In genomic region chr19:11505504-11506100, GRCh38 we compare ENCODE assay signal across 8 cellular contexts. TPM values are rescaled to one million over a fixed set of nuclear protein-coding genes. Genes with fewer than 3 reads are reported as not detected.
DNase-seq lines count a peak whose midpoint lies in the region; ATAC-seq and TF ChIP-seq lines count a peak whose summit lies in the region.

ZNF653 (minus strand) TSS chr19:11505839; CDS start chr19:11505786, 53 bp downstream.

- H2BK15ac ChIP-seq in IMR-90 (ENCODE audit: low read depth, low read length), result no peak within 1 kb of the TSS

- peak within 1 kb of the TSS; percentile 69; the same call in 1 of the 2 replicates for H3K27ac ChIP-seq in IMR-90 (ENCODE audit: insufficient read depth, low read length)
- H3K27ac ChIP-seq in OCI-LY7 (ENCODE audit: low read depth, low read length, poor library complexity, severe bottlenecking), result peak within 1 kb of the TSS; percentile 76
- H3K27ac ChIP-seq in epithelial cell of prostate, result peak within 1 kb of the TSS; percentile 88
- peak within 1 kb of the TSS; percentile 94 for H3K27ac ChIP-seq in mucosa of rectum (ENCODE audit: low read depth in 2 of 2, low read length in 2 of 2)

- H3K4me2 ChIP-seq in IMR-90 (ENCODE audit: low read depth, low read length), result peak within 1 kb of the TSS; percentile 95
- peak within 1 kb of the TSS; percentile 95 for H3K4me2 ChIP-seq in OCI-LY7 (ENCODE audit: low read length)

- peaks cover 4% of the 10 kb centered on the region for H3K9me1 ChIP-seq in IMR-90 (ENCODE audit: insufficient read depth, low read length)

- in situ Hi-C loops in IMR-90 (cut with MboI; ENCODE audit: low sequenced_read_pairs), result no loop called here

- H3K79me1 ChIP-seq in IMR-90 (ENCODE audit: low read depth in 1 of 2, low read length in 2 of 2), result peaks cover 14 to 32% of the 10 kb centered on the region in 2 experiments; a peak in 3 of 4 replicates

- TF ChIP-seq POLR2A in IMR-90 (IDR thresholded peaks at IDR 0.05; ENCODE audit: low read depth, low read length), result peak; percentile 75

- H3K9ac ChIP-seq in IMR-90 (ENCODE audit: low read depth, low read length) (peak within 1 kb of the TSS; percentile 66), mucosa of rectum (ENCODE audit: low read depth in 1 of 2, low read length in 2 of 2) (peak within 1 kb of the TSS; percentile 72 to 90)

- WGBS in IMR-90 (ENCODE audit: extremely low coverage in 2 of 2, insufficient read length in 1 of 2), 2 experiments, result 0% methylated on average over 35 of the region's 65 CpGs; no CpG with 5 or more reads in 1 of the 2 experiments

- intact Hi-C loops in IMR-90 (cut with micrococcal nuclease), result no loop called here
- intact Hi-C loops in OCI-LY7 (cut with micrococcal nuclease; ENCODE audit: unreplicated experiment), result loop anchor here (1.0 kb wide), 1 partner anchor 23 kb away; no protein-coding TSS in a partner anchor

- peak within 1 kb of the TSS; percentile 93 to 94 for H4K8ac ChIP-seq in IMR-90 (ENCODE audit: low read depth in 2 of 2, low read length in 2 of 2)

- POLR2A ChIA-PET in IMR-90 (lab: Charles Lee; ENCODE audit: unreplicated experiment), result no interaction called here
- POLR2A ChIA-PET in OCI-LY7 (lab: Charles Lee), result no interaction called here

- H3K23ac ChIP-seq in IMR-90 (ENCODE audit: low read depth, low read length), result no peak within 1 kb of the TSS

- peak; percentile 54 for ATAC-seq in GM21528 (IDR thresholded peaks at IDR 0.05; ENCODE audit: low FRiP score, unreplicated experiment)
- ATAC-seq in IMR-90 (ENCODE audit: low read depth), result peak; percentile 70

- H2AK9ac ChIP-seq in IMR-90 (replicated peaks; ENCODE audit: low read depth, low read length, poor library complexity), result peak within 1 kb of the TSS; percentile 99

- DNase-seq in DMS 273 treated with DMSO at 0.1 percent for 48 hours (lab: John Stamatoyannopoulos, UW) (peak; percentile 76), IMR-90 (peak; percentile 92), OCI-LY7 (ENCODE audit: low spot score) (peak; percentile 99), activated T-cell treated with anti-CD3 and anti-CD28 coated beads for 24 hours (ENCODE audit: low read depth) (peak; percentile 95), epithelial cell of prostate (ENCODE audit: low read depth, low spot score) (peak; percentile 59)
- DNase-seq in stimulated activated CD8-positive, alpha-beta memory T cell treated with anti-CD3 and anti-CD28 coated beads, Interleukin-4, amount 100 ng/mL, for 4 hours (ENCODE audit: low read depth in 2 of 2, low spot score in 1 of 2), result peak; percentile 87 to 89

- BruUV-seq in IMR-90 (replicated peaks; lab: Mats Ljungman, UMichigan) (no TSS peak), OCI-LY7 (replicated peaks; lab: Mats Ljungman, UMichigan) (no TSS peak)

- peak within 1 kb of the TSS; percentile 91 for H3K14ac ChIP-seq in IMR-90 (replicated peaks; ENCODE audit: low read depth, low read length)

- no peak within 1 kb of the TSS for H2BK120ac ChIP-seq in IMR-90 (ENCODE audit: low read depth, low read length)

- H3K4ac ChIP-seq in IMR-90 (ENCODE audit: low read depth, low read length), result peak within 1 kb of the TSS; percentile 80

- peak within 1 kb of the TSS; percentile 90 for H4K5ac ChIP-seq in IMR-90 (ENCODE audit: low read depth, low read length)

- peak within 1 kb of the TSS; percentile 69 for H2BK5ac ChIP-seq in IMR-90 (ENCODE audit: low read depth, low read length, poor library complexity, severe bottlenecking)

- H3K4me3 ChIP-seq in IMR-90 (ENCODE audit: insufficient read depth, low read depth, low read length) (peak within 1 kb of the TSS; percentile 60), OCI-LY7 (ENCODE audit: low read depth, low read length, poor library complexity, severe bottlenecking) (peak within 1 kb of the TSS; percentile 82), mucosa of rectum (ENCODE audit: low read length in 2 of 2) (peak within 1 kb of the TSS; percentile 81 to 85)

- H3K27me3 ChIP-seq in IMR-90 (ENCODE audit: control insufficient read depth, insufficient read depth, low read length), result no peaks in the 10 kb centered on the region
- no peaks in the 10 kb centered on the region for H3K27me3 ChIP-seq in mucosa of rectum (ENCODE audit: control insufficient read depth in 2 of 2, insufficient read depth in 2 of 2, low read length in 2 of 2)

- H2BK20ac ChIP-seq in IMR-90 (ENCODE audit: low read depth, low read length), result no peak within 1 kb of the TSS

- H3K9me3 ChIP-seq in IMR-90 (ENCODE audit: control insufficient read depth, insufficient read depth, low read length), result no peaks in the 10 kb centered on the region
- no peaks in the 10 kb centered on the region for H3K9me3 ChIP-seq in OCI-LY7 (ENCODE audit: low read length)
- no peaks in the 10 kb centered on the region for H3K9me3 ChIP-seq in mucosa of rectum (ENCODE audit: control insufficient read depth in 2 of 2, low read length in 2 of 2)

- H4K20me1 ChIP-seq in IMR-90 (ENCODE audit: insufficient read depth, low read length) (no peaks in the 10 kb centered on the region), OCI-LY7 (ENCODE audit: insufficient read depth, low read length) (no peaks in the 10 kb centered on the region)

- peaks cover 11% of the 10 kb centered on the region; the same call in 1 of the 2 replicates for H3K79me2 ChIP-seq in OCI-LY7 (ENCODE audit: insufficient read depth, low read depth, low read length)

- TF ChIP-seq CTCF in IMR-90 (conservative IDR thresholded peaks at IDR 0.05; ENCODE audit: low read depth, low read length), result no peak
- TF ChIP-seq CTCF in OCI-LY7 (conservative IDR thresholded peaks at IDR 0.05; ENCODE audit: low read length), result no peak

- peak within 1 kb of the TSS; percentile 31; the same call in 1 of the 2 replicates for H3K56ac ChIP-seq in IMR-90 (ENCODE audit: extremely low read depth, insufficient read depth, low read length)

- no peaks in the 10 kb centered on the region for H3K9me2 ChIP-seq in OCI-LY7 (ENCODE audit: insufficient read depth, low read length)

- no peaks in the 10 kb centered on the region; the same call in 1 of the 2 replicates for H3K36me3 ChIP-seq in IMR-90 (ENCODE audit: control insufficient read depth, insufficient read depth, low read length)
- H3K36me3 ChIP-seq in OCI-LY7 (ENCODE audit: insufficient read depth, low read length), result 0 out of 2 replicates have a peak, but pooled peaks cover 10% of the 10 kb centered on the region
- peaks cover 0 to 2% of the 10 kb centered on the region in 2 donors for H3K36me3 ChIP-seq in mucosa of rectum (ENCODE audit: control insufficient read depth in 2 of 2, insufficient read depth in 2 of 2, low read length in 2 of 2)

- peak within 1 kb of the TSS; percentile 90 for H2AFZ ChIP-seq in IMR-90 (replicated peaks; ENCODE audit: low read length, poor library complexity)
- H2AFZ ChIP-seq in OCI-LY7 (ENCODE audit: low read length), result peak within 1 kb of the TSS; percentile 60; the same call in 1 of the 2 replicates

- CTCF ChIA-PET in IMR-90 (lab: Yijun Ruan, JAX), result no interaction called here
- CTCF ChIA-PET in OCI-LY7 (lab: Charles Lee; ENCODE audit: unreplicated experiment), result no interaction called here

- dilution Hi-C loops in IMR-90 (cut with HindIII; ENCODE audit: low sequenced_read_pairs, unreplicated experiment), result no loop called here

- H4K91ac ChIP-seq in IMR-90 (ENCODE audit: insufficient read depth, low read depth, low read length), result peak within 1 kb of the TSS; percentile 82

- H2AK5ac ChIP-seq in IMR-90 (ENCODE audit: low read depth, low read length), result peak within 1 kb of the TSS; percentile 91

- H3K18ac ChIP-seq in IMR-90 (ENCODE audit: low read depth, low read length), result no peak within 1 kb of the TSS

- TF ChIP-seq RAD21 in IMR-90 (IDR thresholded peaks at IDR 0.05; ENCODE audit: low read length), result no peak

- peaks cover 6% of the 10 kb centered on the region for H3K4me1 ChIP-seq in IMR-90 (ENCODE audit: control insufficient read depth, insufficient read depth, low read length)
- H3K4me1 ChIP-seq in OCI-LY7 (ENCODE audit: insufficient read depth, low read length, poor library complexity, severe bottlenecking), result peaks cover 23% of the 10 kb centered on the region
- H3K4me1 ChIP-seq in mucosa of rectum (ENCODE audit: control insufficient read depth in 2 of 2, insufficient read depth in 2 of 2, low read length in 2 of 2), result peaks cover 6 to 11% of the 10 kb centered on the region in 2 donors

TF ChIP-seq in IMR-90, 13 proteins besides CTCF, POLR2A, EP300 and RAD21:
- TF ChIP-seq USF2 (IDR thresholded peaks at IDR 0.05; ENCODE audit: low read depth, low read length) (no peak), MXI1 (IDR thresholded peaks at IDR 0.05; ENCODE audit: borderline replicate concordance, low read depth, low read length) (peak; percentile 100), BHLHE40 (IDR thresholded peaks at IDR 0.05; ENCODE audit: low read depth, low read length) (0 out of 2 replicates have a peak, but pooled peaks have one; percentile 1), MAZ (IDR thresholded peaks at IDR 0.05; ENCODE audit: borderline replicate concordance, low read depth, low read length) (peak; percentile 73; the same call in 1 of the 2 replicates)

RNA-seq across cellular contexts. Expression of gene ZNF653, which starts in this region (rescaled TPM):
- total RNA-seq in IMR-90 (2012; rRNA removed), result 3.9 and 4.4 TPM in 2 replicates
- 9.0 and 10.3 TPM in 2 replicates for polyA plus RNA-seq in IMR-90 (2012; rRNA removed)
- 7.2 and 9.3 TPM in 2 replicates for polyA plus RNA-seq in IMR-90 (2012; cell fraction: cytosol; rRNA removed)
- polyA plus RNA-seq in IMR-90 (2012; cell fraction: nucleus; rRNA removed; ENCODE audit: low replicate concordance), result 26.5 and 30.3 TPM in 2 replicates
- 12.3 and 14.1 TPM in 2 replicates for total RNA-seq in OCI-LY7 (2014; rRNA removed; shearing (Covaris generic))
- total RNA-seq in OCI-LY7 (2022), result 17.9 and 21.5 TPM in 2 replicates

Comparison
In these comparisons a context has a peak if more than half of its experiments do, and no peak if none do; other contexts are left out.
1. Peak in every context shown above with its lines: DNase-seq, ATAC-seq, H3K4me3 ChIP-seq and H3K27ac ChIP-seq.